8 cellular contexts compared by ENCODE assay signal in the genomic region with DNA sequence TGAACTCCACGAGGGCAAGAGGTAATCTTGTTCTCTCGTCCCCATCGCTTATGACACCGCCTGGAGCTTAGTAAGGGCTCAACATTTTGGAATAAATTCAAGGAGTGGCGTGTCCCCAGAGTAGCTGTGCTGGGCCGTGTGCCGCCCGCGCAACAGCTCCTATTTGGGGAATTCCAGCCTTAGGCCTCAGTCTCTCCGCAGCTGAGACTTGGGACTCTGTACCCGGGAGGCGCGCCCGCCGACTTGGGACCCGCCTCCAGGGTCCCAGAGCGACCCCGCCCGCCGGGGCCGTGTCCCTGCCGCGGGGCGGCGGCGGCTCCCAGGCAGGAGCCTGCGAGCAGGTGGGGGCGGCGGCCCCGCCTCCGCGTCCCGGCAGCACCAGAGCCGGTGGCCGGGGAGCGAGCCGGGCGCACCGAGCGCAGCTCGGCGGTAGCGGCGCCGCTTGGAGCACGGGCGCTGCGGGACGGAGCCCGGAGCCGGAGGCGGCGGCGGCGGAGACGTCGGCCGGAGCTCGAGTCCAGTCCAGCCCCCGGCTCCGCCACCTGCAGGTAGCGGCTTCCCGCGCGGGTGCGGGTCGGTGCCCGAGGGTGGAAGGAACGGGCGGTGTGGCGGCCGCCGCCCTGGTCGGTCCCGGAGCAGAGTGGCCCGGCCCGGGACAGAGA. TPM values are rescaled to one million over a fixed set of nuclear protein-coding genes. Genes with fewer than 3 reads are reported as not detected.
DNase-seq lines count a peak whose midpoint lies in the region; ATAC-seq and TF ChIP-seq lines count a peak whose summit lies in the region.

A gene with protein sequence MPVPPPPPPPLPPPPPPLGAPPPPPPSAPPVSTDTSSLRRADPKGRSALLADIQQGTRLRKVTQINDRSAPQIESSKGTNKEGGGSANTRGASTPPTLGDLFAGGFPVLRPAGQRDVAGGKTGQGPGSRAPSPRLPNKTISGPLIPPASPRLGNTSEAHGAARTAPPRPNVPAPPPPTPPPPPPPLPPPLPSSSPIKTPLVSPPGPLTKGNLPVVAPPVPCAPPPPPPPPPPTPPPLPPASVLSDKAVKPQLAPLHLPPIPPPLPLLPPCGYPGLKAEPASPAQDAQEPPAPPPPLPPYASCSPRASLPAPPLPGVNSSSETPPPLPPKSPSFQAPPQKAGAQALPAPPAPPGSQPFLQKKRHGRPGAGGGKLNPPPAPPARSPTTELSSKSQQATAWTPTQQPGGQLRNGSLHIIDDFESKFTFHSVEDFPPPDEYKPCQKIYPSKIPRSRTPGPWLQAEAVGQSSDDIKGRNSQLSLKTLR (plus strand): TSS at position 378 of the 662 bp plus-strand sequence. CDS start 28,217 bp downstream, outside the sequence.

- no peak within 1 kb of the TSS for H3K27ac ChIP-seq in smooth muscle cell (ENCODE audit: low read depth)

- H4K20me1 ChIP-seq in smooth muscle cell (ENCODE audit: low read depth), result no peaks in the 10 kb centered on the region

- peak; percentile 4 for TF ChIP-seq CTCF in smooth muscle cell (IDR thresholded peaks at IDR 0.05; ENCODE audit: borderline replicate concordance, insufficient read depth, poor library complexity, severe bottlenecking)

- H3K79me2 ChIP-seq in smooth muscle cell (ENCODE audit: low read depth), result no peaks in the 10 kb centered on the region

- H3K9me3 ChIP-seq in smooth muscle cell (replicated peaks; ENCODE audit: low read depth), result no peaks in the 10 kb centered on the region

- no peak for ATAC-seq in GM21526 (IDR thresholded peaks at IDR 0.05; ENCODE audit: low FRiP score, unreplicated experiment)

- H2AFZ ChIP-seq in smooth muscle cell (ENCODE audit: low read depth), result no peak within 1 kb of the TSS

- H3K4me1 ChIP-seq in smooth muscle cell (ENCODE audit: low read depth), result peaks cover 11% of the 10 kb centered on the region

- 4% methylated on average over 74 of the region's 77 CpGs for WGBS in smooth muscle cell (ENCODE audit: low lambda C conversion rate)

- H3K4me3 ChIP-seq in smooth muscle cell, result peak within 1 kb of the TSS; percentile 56

- H3F3A ChIP-seq in smooth muscle cell (ENCODE audit: low read depth), result no peaks in the 10 kb centered on the region

- peaks cover 99% of the 10 kb centered on the region for H3K27me3 ChIP-seq in smooth muscle cell (ENCODE audit: low read depth)

- H3K36me3 ChIP-seq in smooth muscle cell (ENCODE audit: low read depth), result no peaks in the 10 kb centered on the region

- peak; percentile 52 for DNase-seq in activated CD8-positive, alpha-beta memory T cell treated with anti-CD3 and anti-CD28 coated beads, Interleukin-2, amount 50 U/mL, for 48 hours
- no peak for DNase-seq in activated CD8-positive, alpha-beta memory T cell treated with anti-CD3 and anti-CD28 coated beads, Interleukin-2, amount 50 U/mL, for 4 hours
- DNase-seq in astrocyte of the hippocampus (ENCODE audit: low read depth, low spot score), result peak; percentile 67
- peak; percentile 12 for DNase-seq in iris pigment epithelial cell (ENCODE audit: low read depth)
- DNase-seq in smooth muscle cell (lab: John Stamatoyannopoulos, UW; ENCODE audit: unreplicated experiment), result no peak
- DNase-seq in activated gamma-delta T cell (lab: John Stamatoyannopoulos, UW), result no peak
- DNase-seq in activated CD4-positive, CD25-positive, alpha-beta regulatory T cell (lab: John Stamatoyannopoulos, UW), result no peak

- H3K9ac ChIP-seq in smooth muscle cell (ENCODE audit: low read depth), result no peak within 1 kb of the TSS

- H3K4me2 ChIP-seq in smooth muscle cell, result peak within 1 kb of the TSS; percentile 96

RNA-seq across cellular contexts. Expression of the gene that starts here (rescaled TPM):
- total RNA-seq in smooth muscle cell, result 0.22 TPM in 1 of 2 replicates, not detected in the other
- polyA plus RNA-seq in smooth muscle cell, result 0.31 TPM in 1 of 2 replicates, not detected in the other

Comparison
In these comparisons a context has a peak if more than half of its experiments do, and no peak if none do; other contexts are left out.
1. DNase-seq: peak in activated CD8-positive, alpha-beta memory T cell treated with anti-CD3 and anti-CD28 coated beads, Interleukin-2, amount 50 U/mL, for 48 hours (single experiment), astrocyte of the hippocampus (single experiment) and iris pigment epithelial cell (single experiment); none in activated CD8-positive, alpha-beta memory T cell treated with anti-CD3 and anti-CD28 coated beads, Interleukin-2, amount 50 U/mL, for 4 hours (single experiment), smooth muscle cell (single experiment), activated gamma-delta T cell (single experiment) and activated CD4-positive, CD25-positive, alpha-beta regulatory T cell (0 of 4).